8 cellular contexts compared by ENCODE assay signal in genomic region chr2:176140520-176141317, GRCh38. TPM values are rescaled to one million over a fixed set of nuclear protein-coding genes. Genes with fewer than 3 reads are reported as not detected.
DNase-seq lines count a peak whose midpoint lies in the region; TF ChIP-seq lines count a peak whose summit lies in the region.

No MANE protein-coding gene starts in this region.

- peaks cover 0 to 22% (median 16%) of the 10 kb centered on the region in 5 experiments for H3K9me3 Mint-ChIP-seq in brain

- H3K27ac ChIP-seq in iPS-20b (ENCODE audit: low read length) (no peak overlapping the region), skin epidermis (peak overlapping the region in 17 of 21 experiments; percentile 13 to 98 (median 72))

- peak overlapping the region; percentile 48 to 81 (median 73) for H3K4me3 Mint-ChIP-seq in brain

- H3K27ac Mint-ChIP-seq in brain: peak overlapping the region in 1 of 5 experiments; percentile 86

- H3K4me1 ChIP-seq in iPS-20b (ENCODE audit: insufficient read depth, low read length): no peaks in the 10 kb centered on the region

- no peaks in the 10 kb centered on the region; the same call in 1 of the 2 replicates for H3K9me3 ChIP-seq in iPS-20b (ENCODE audit: insufficient read depth, low read depth, low read length)

- no peaks in the 10 kb centered on the region for H3K36me3 ChIP-seq in iPS-20b (ENCODE audit: insufficient read depth, low read depth, low read length)

- H3K4me3 ChIP-seq in iPS-20b (ENCODE audit: low read length) (peak overlapping the region; percentile 69), skin epidermis (peak overlapping the region; percentile 20 to 70 (median 40))

- H3K4me1 Mint-ChIP-seq in brain: peaks cover 29% of the 10 kb centered on the region

- peak; percentile 50 for DNase-seq in GOT3 (lab: John Stamatoyannopoulos, UW)
- peak; percentile 11 for DNase-seq in T-helper 22 cell (ENCODE audit: low read depth)
- no peak for DNase-seq in A172 (ENCODE audit: low spot score)

- TF ChIP-seq CTCF in GM12873 (IDR thresholded peaks at IDR 0.05; ENCODE audit: insufficient read depth, low read depth, low read length, missing control alignments) (peak; percentile 86), LNCAP (IDR thresholded peaks at IDR 0.05) (peak; percentile 89), brain (conservative IDR thresholded peaks at IDR 0.05) (peak; percentile 99 to 100)

- H3K36me3 Mint-ChIP-seq in brain: peaks cover 7% of the 10 kb centered on the region

- H3K27me3 Mint-ChIP-seq in brain: peaks cover 100% of the 10 kb centered on the region

- H3K9ac ChIP-seq in iPS-20b (ENCODE audit: low read depth, low read length): no peak overlapping the region

- peaks cover 100% of the 10 kb centered on the region for H3K27me3 ChIP-seq in iPS-20b (ENCODE audit: insufficient read depth, low read length)

RNA-seq across cellular contexts. Expression of gene HOXD4, which starts 10.6 kb away (rescaled TPM):
- not detected for polyA plus RNA-seq in brain (ENCODE audit: insufficient read depth, low read depth, low replicate concordance)
- total RNA-seq in A172 (2014; rRNA removed; shearing (Covaris generic)): 0.77 and 3.9 TPM in 2 replicates

RNA-seq across cellular contexts. Expression of gene HOXD8, which starts 11.2 kb away (rescaled TPM):
- polyA plus RNA-seq in brain (ENCODE audit: insufficient read depth, low read depth, low replicate concordance): 10.0 TPM
- total RNA-seq in A172 (2014; rRNA removed; shearing (Covaris generic)): 11.6 and 20.4 TPM in 2 replicates

RNA-seq across cellular contexts. Expression of gene HOXD3, which starts 16.4 kb away (rescaled TPM):
- polyA plus RNA-seq in brain (ENCODE audit: insufficient read depth, low read depth, low replicate concordance): 1.2 TPM
- 1.0 TPM in 2 replicates for total RNA-seq in A172 (2014; rRNA removed; shearing (Covaris generic))

RNA-seq across cellular contexts. Expression of gene HOXD9, which starts 18.2 kb away (rescaled TPM):
- 8.9 TPM for polyA plus RNA-seq in brain (ENCODE audit: insufficient read depth, low read depth, low replicate concordance)
- 2.8 and 3.6 TPM in 2 replicates for total RNA-seq in A172 (2014; rRNA removed; shearing (Covaris generic))

RNA-seq across cellular contexts. Expression of gene HOXD10, which starts 24.1 kb away (rescaled TPM):
- polyA plus RNA-seq in brain (ENCODE audit: insufficient read depth, low read depth, low replicate concordance): 17.2 TPM
- total RNA-seq in A172 (2014; rRNA removed; shearing (Covaris generic)): 18.1 and 21.7 TPM in 2 replicates
